12 cellular contexts compared by ENCODE assay signal in the genomic region with DNA sequence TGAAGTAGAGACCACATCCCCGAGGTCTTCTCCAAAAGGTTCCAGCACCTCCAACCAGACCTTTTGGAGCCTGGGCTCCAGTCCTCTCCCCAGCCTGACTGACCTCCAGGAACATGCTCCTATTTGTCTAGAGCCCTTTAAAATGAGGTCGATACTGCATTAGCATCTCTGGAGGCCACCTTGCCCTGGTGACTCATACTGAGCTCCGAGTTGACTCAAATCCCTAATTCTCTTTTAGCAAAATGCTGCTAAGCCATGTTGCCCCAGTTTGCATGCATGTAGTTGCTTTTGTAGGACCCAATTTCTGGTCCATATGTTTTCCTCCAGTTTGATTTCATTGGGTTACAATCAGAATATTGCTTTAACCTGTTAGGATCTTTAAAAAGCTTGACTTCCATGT. TPM values are rescaled to one million over a fixed set of nuclear protein-coding genes. Genes with fewer than 3 reads are reported as not detected.
DNase-seq lines count a peak whose midpoint lies in the region; ATAC-seq and TF ChIP-seq lines count a peak whose summit lies in the region.
"Had no signal": no experiment of that assay in that cellular context is flagged by ENCODE, and none has a peak within 500 bp of the region (broad histone marks: within the 10 kb centered on the region; RNA-seq: fewer than 3 reads in every experiment).

No MANE protein-coding gene starts in this region.

- no peaks in the 10 kb centered on the region for H3K4me1 ChIP-seq in Karpas-422 (ENCODE audit: low read length)
- H3K4me1 ChIP-seq: heart right ventricle had no signal

- no peaks in the 10 kb centered on the region for H3K27me3 ChIP-seq in Karpas-422 (ENCODE audit: low read length)

- no peak overlapping the region for H3K9ac ChIP-seq in Karpas-422 (ENCODE audit: low read length)

- no peak for TF ChIP-seq CTCF in GM10266 (IDR thresholded peaks at IDR 0.05; ENCODE audit: control insufficient read depth, insufficient read depth, low read depth, missing control alignments)

- no peaks in the 10 kb centered on the region for H3K9me3 ChIP-seq in Karpas-422 (ENCODE audit: low read length)
- H3K9me3 ChIP-seq: heart right ventricle, mucosa of descending colon had no signal

- H3K4me3 ChIP-seq in Karpas-422 (ENCODE audit: low read length), result no peak overlapping the region
- H3K4me3 ChIP-seq: GM23338, heart right ventricle, mucosa of descending colon had no signal

- DNase-seq in GM10266 (ENCODE audit: extremely low spot score) (peak; percentile 10), glomerular visceral epithelial cell (ENCODE audit: extremely low spot score) (no peak), NCI-H187 treated with DMSO at 0.1 percent for 48 hours (lab: John Stamatoyannopoulos, UW) (no peak), ACHN (no peak), Karpas-422 (no peak)
- DNase-seq: CD4-positive, alpha-beta T cell; heart right ventricle; mucosa of descending colon had no signal

- H3K9me2 ChIP-seq in Karpas-422 (replicated peaks; ENCODE audit: insufficient read depth, low read length), result no peaks in the 10 kb centered on the region

- ATAC-seq in GM18870 (IDR thresholded peaks at IDR 0.05; ENCODE audit: unreplicated experiment) (peak; percentile 98), HG02610 (IDR thresholded peaks at IDR 0.05; ENCODE audit: unreplicated experiment) (peak; percentile 98), HG03575 (IDR thresholded peaks at IDR 0.05; ENCODE audit: extremely low read depth, insufficient number of reproducible peaks, low FRiP score, unreplicated experiment) (peak; percentile 63)
- ATAC-seq: GM23338, heart right ventricle, mucosa of descending colon had no signal

- in situ Hi-C loops in ACHN (cut with HindIII; ENCODE audit: low pct_ligation_motif_present, low pct_unique_long_range_greater_than_20kb, low sequenced_read_pairs), result no loop called here

- no peak overlapping the region for H2AFZ ChIP-seq in Karpas-422 (ENCODE audit: low read length)
- H2AFZ ChIP-seq: GM23338 had no signal

- no peaks in the 10 kb centered on the region for H4K20me1 ChIP-seq in Karpas-422 (ENCODE audit: insufficient read depth, low read depth, low read length)

- H3K27ac ChIP-seq in Karpas-422 (ENCODE audit: low read length), result no peak overlapping the region
- H3K27ac ChIP-seq: heart right ventricle had no signal

- H3K79me2 ChIP-seq in Karpas-422 (ENCODE audit: low read length), result no peaks in the 10 kb centered on the region

- H3K4me2 ChIP-seq in Karpas-422 (ENCODE audit: low read depth, low read length, poor library complexity, severe bottlenecking), result no peak overlapping the region
- H3K4me2 ChIP-seq: GM23338 had no signal

- no peaks in the 10 kb centered on the region for H3K36me3 ChIP-seq in Karpas-422 (ENCODE audit: insufficient read depth, low read length)

RNA-seq across cellular contexts. Expression of a gene that starts 43.5 kb away (rescaled TPM):
- 0.26 TPM in 1 of 2 replicates, not detected in the other for total RNA-seq in Karpas-422 (2014; rRNA removed; shearing (Covaris generic); ENCODE audit: low replicate concordance)
